15 cellular contexts compared by ENCODE assay signal in the genomic region with DNA sequence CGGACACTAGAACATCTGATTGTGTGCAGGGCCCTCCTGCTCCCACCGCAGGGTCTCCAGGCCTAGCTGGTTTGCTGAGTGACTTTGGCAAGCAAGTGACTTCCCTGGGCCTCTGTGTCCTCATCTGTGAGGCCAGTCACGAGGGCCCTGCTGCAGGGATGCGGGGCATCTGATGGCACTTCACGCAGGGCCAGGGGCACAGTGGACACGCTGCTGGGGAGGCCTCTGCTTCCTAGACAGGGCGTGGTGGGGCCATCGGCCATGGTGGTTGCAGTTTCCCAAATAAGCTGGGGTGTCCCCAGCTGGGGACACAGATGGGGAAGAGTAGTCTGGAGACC. TPM values are rescaled to one million over a fixed set of nuclear protein-coding genes. Genes with fewer than 3 reads are reported as not detected.
A peak's percentile ranks its signal among the peaks of the same experiment; 100 is the strongest.
DNase-seq lines count a peak whose midpoint lies in the region; ATAC-seq and TF ChIP-seq lines count a peak whose summit lies in the region.
"Had no signal": no experiment of that assay in that cellular context is flagged by ENCODE, and none has a peak within 500 bp of the region (broad histone marks: within the 10 kb centered on the region; RNA-seq: fewer than 3 reads in every experiment).

No MANE protein-coding gene starts in this region.

- intact Hi-C loops in left cardiac atrium (cut with DNase I) (no loop called here), left lung (cut with DNase I) (no loop called here), posterior vena cava (cut with DNase I) (no loop called here)

- H3K4me2 ChIP-seq in mesendoderm (ENCODE audit: low read length): no peak overlapping the region

- H2BK120ac ChIP-seq in mesendoderm (ENCODE audit: low read depth, low read length): no peak overlapping the region

- no peak overlapping the region for H2BK5ac ChIP-seq in mesendoderm (ENCODE audit: low read length)

- H2AK5ac ChIP-seq in mesendoderm (ENCODE audit: low read length): no peak overlapping the region

- H4K5ac ChIP-seq in mesendoderm (ENCODE audit: low read length): no peak overlapping the region

- H2BK15ac ChIP-seq in mesendoderm (replicated peaks; ENCODE audit: low read depth): no peak overlapping the region

- H3K36me3 ChIP-seq in right atrium auricular region (no peaks in the 10 kb centered on the region), left lung (peaks cover 0 to 37% of the 10 kb centered on the region in 2 donors), mesendoderm (ENCODE audit: control insufficient read depth, insufficient read depth, low read length) (no peaks in the 10 kb centered on the region)

- DNase-seq in left cardiac atrium: peak; percentile 8
- no peak for DNase-seq in right atrium auricular region (ENCODE audit: low spot score)
- peak; percentile 26 to 50 for DNase-seq in left lung
- peak; percentile 64 for DNase-seq in posterior vena cava (ENCODE audit: low spot score)
- no peak for DNase-seq in activated CD4-positive, CD25-positive, alpha-beta regulatory T cell treated with anti-CD3 and anti-CD28 coated beads, Interleukin-2, amount 50 U/mL, for 72 hours
- DNase-seq in mesendoderm: no peak
- DNase-seq: 8988T; AML-193; C1 segment of cervical spinal cord; Calu3; CD4-positive, alpha-beta T cell; DMS 273 treated with DMSO at 0.1 percent for 48 hours had no signal

- H3K27me3 ChIP-seq in right atrium auricular region (no peaks in the 10 kb centered on the region), left lung (no peaks in the 10 kb centered on the region), mesendoderm (ENCODE audit: insufficient read depth, low read length, poor library complexity) (no peaks in the 10 kb centered on the region)

- H3K79me2 ChIP-seq in mesendoderm (ENCODE audit: control insufficient read depth, insufficient read depth, low read length): no peaks in the 10 kb centered on the region

- no peak overlapping the region for H3K23ac ChIP-seq in mesendoderm (ENCODE audit: low read length)

- no peak overlapping the region for H3K56ac ChIP-seq in mesendoderm (ENCODE audit: low read length)

- ATAC-seq in left cardiac atrium (no peak), left lung (no peak)
- ATAC-seq in activated CD4-positive, CD25-positive, alpha-beta regulatory T cell treated with anti-CD3 and anti-CD28 coated beads, Interleukin-2, amount 50 U/mL, for 24 hours: no peak
- ATAC-seq: HCT116 had no signal

- H3K4me3 ChIP-seq in right atrium auricular region (no peak overlapping the region), left lung (no peak overlapping the region), mesendoderm (ENCODE audit: low read length) (no peak overlapping the region)

- H3K9ac ChIP-seq in mesendoderm (ENCODE audit: low read length): no peak overlapping the region

- H3K18ac ChIP-seq in mesendoderm (ENCODE audit: low read length): no peak overlapping the region

- WGBS in mesendoderm (ENCODE audit: extremely low coverage, insufficient coverage, low lambda C conversion rate): no CpG with 5 or more reads among the region's 8 CpGs

- no peaks in the 10 kb centered on the region for H3K4me1 ChIP-seq in right atrium auricular region
- no peaks in the 10 kb centered on the region for H3K4me1 ChIP-seq in left lung
- H3K4me1 ChIP-seq in mesendoderm (ENCODE audit: control insufficient read depth, low read depth, low read length): no peaks in the 10 kb centered on the region

- H3K79me1 ChIP-seq in mesendoderm (ENCODE audit: low read length): no peaks in the 10 kb centered on the region

- TF ChIP-seq CTCF in right atrium auricular region (IDR thresholded peaks at IDR 0.05): no peak
- no peak for TF ChIP-seq CTCF in left lung (IDR thresholded peaks at IDR 0.05)

- no peak overlapping the region for H4K8ac ChIP-seq in mesendoderm (ENCODE audit: low read depth, low read length)

- H3K9me3 ChIP-seq in right atrium auricular region (no peaks in the 10 kb centered on the region), left lung (no peaks in the 10 kb centered on the region)

- H3K27ac ChIP-seq in right atrium auricular region: no peak overlapping the region
- H3K27ac ChIP-seq in left lung: no peak overlapping the region
- no peak overlapping the region for H3K27ac ChIP-seq in mesendoderm (ENCODE audit: low read depth, low read length)
- H3K27ac ChIP-seq: HL-60 had no signal

- no peak overlapping the region for H3K4ac ChIP-seq in mesendoderm (ENCODE audit: low read depth, low read length)

RNA-seq across cellular contexts. Expression of a gene that starts 59.6 kb away (rescaled TPM):
- total RNA-seq in left cardiac atrium (1 to 10 TPM; 1.3 to 2.2 TPM), right atrium auricular region (1 to 10 TPM; 1.6 to 3.5 TPM), left lung (under 1 TPM; 0.08 to 0.09 TPM), posterior vena cava (under 1 TPM in 1 of 2 donors, not detected in 1; 0.05 TPM)
- polyA plus RNA-seq in mesendoderm (2013, experiment 1 of 2): 0.06 TPM
- 0.07 TPM for polyA plus RNA-seq in mesendoderm (2013, experiment 2 of 2)
- total RNA-seq: Calu3; CD4-positive, alpha-beta T cell had no signal

Comparison
In these comparisons a context has a peak if more than half of its experiments do, and no peak if none do; other contexts are left out.
1. DNase-seq: peak in left cardiac atrium (single experiment), left lung (2 of 2) and posterior vena cava (single experiment); none in right atrium auricular region (single experiment), activated CD4-positive, CD25-positive, alpha-beta regulatory T cell treated with anti-CD3 and anti-CD28 coated beads, Interleukin-2, amount 50 U/mL, for 72 hours (single experiment) and mesendoderm (single experiment).